In the genomic region with DNA sequence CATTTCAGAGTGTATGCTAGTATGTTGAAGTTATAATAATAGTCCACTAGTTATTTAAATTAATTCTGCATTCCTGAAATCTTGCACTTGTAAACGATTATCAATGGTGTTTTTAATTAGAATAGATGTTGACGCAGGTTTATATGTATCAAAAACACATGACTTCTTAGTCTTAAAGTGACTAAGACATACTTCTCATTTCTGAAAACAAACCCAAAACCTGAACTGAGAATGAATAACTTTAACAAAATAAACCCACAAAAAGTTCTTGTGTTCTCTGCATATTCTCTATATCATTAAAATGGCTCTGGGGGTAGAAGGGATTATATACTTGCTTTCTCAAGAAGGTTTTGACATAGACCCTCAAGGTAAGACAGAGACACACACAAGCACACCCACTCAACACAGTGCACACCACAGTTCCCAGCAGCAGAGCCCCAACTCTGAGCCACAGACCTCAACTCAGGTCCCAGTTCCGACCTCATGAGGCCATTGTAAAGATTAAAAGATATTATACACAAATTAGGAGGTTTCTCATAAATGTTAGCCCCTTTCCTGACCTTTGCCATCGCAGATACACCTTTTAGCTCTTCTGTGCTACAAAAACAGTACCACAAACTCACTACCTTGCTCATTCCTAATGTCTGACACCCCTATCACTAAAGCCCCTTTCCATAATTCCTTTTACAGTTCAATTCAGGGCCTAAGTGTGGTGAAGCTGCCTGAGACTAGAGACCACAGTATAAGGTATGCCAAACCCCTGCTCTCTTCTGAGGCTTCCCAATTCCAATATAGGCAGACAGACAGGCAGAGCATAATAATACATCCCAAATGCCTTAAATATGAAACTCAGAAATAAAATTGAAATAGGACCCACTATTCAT, we compare ENCODE assay signal across 1 cellular context.
TF ChIP-seq lines count a peak whose summit lies in the region.

No MANE protein-coding gene starts in this region.

TF ChIP-seq in GM12878, 131 proteins besides CTCF, POLR2A, EP300 and RAD21 (continued from another document):
- no peak for TF ChIP-seq SP1 (IDR thresholded peaks at IDR 0.05; ENCODE audit: low read depth, low read length)
- TF ChIP-seq, protein P1, sequence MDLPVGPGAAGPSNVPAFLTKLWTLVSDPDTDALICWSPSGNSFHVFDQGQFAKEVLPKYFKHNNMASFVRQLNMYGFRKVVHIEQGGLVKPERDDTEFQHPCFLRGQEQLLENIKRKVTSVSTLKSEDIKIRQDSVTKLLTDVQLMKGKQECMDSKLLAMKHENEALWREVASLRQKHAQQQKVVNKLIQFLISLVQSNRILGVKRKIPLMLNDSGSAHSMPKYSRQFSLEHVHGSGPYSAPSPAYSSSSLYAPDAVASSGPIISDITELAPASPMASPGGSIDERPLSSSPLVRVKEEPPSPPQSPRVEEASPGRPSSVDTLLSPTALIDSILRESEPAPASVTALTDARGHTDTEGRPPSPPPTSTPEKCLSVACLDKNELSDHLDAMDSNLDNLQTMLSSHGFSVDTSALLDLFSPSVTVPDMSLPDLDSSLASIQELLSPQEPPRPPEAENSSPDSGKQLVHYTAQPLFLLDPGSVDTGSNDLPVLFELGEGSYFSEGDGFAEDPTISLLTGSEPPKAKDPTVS (IDR thresholded peaks at IDR 0.05; ENCODE audit: low read depth, low read length): no peak
